8 cellular contexts compared by ENCODE assay signal in the genomic region with DNA sequence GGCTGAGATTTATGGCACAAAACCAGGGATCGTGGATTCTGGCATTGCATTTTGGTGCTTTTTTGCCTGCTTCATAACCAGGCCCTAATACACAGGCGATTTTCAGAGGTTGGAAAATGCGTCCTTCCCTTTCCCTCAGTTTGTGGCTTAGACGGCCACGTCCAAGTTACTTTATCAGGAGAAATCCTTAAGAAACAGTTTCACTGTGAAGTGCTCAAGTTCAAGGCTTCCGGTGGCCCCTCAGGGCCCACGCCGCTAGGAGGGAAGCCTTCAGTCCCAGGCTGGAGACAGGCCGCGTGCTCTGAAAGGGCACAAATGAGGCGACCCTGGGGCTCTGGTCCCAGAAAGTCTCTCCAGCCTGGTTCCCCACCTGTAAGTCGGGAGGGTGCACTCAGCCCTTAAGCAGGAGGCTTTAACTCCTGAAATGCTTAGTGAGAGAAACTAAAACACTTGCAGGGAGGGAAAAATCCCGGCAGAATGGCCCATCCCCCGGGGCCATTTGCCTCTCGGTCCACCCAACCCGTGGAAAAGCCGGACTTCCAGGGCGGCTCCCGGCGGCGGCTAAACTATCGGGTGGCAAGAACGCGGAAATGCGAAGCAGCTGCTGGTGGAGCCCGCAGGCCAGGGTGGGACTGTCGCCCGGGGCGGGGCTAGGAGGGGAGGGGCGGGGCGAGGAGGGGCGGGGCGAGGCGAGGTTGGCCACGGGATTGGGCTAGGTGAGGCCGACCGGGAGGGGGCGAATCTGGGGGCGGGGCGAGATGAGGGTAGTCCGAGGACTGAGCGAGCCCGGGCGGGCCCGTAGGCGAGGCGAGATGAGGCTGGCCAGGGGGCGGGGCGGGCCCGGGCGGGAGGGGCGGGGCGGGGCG. TPM values are rescaled to one million over a fixed set of nuclear protein-coding genes. Genes with fewer than 3 reads are reported as not detected.
A peak's percentile ranks its signal among the peaks of the same experiment; 100 is the strongest.
DNase-seq lines count a peak whose midpoint lies in the region; ATAC-seq and TF ChIP-seq lines count a peak whose summit lies in the region.

No MANE protein-coding gene starts in this region.

- POLR2A ChIA-PET in CD8-positive, alpha-beta T cell (lab: Charles Lee) = interaction anchor here (0.6 to 2.8 kb wide), 10 partner anchors 9 to 342 kb away, joined by 3 to 22 read pairs (median 3); a partner anchor contains a TSS
- POLR2A ChIA-PET in activated CD4-positive, alpha-beta memory T cell treated with anti-CD3 and anti-CD28 coated beads for 36 hours (lab: Charles Lee) = interaction anchor here (0.8 to 2.3 kb wide), 3 partner anchors 11 to 189 kb away, joined by 4 to 14 read pairs (median 8); a partner anchor contains a TSS

- no peaks in the 10 kb centered on the region for H3K36me3 ChIP-seq in CD8-positive, alpha-beta T cell (ENCODE audit: insufficient read depth, low read length)
- H3K36me3 ChIP-seq in duodenal mucosa (ENCODE audit: control insufficient read depth in 1 of 2, insufficient read depth in 2 of 2, low read length in 2 of 2) (no peaks in the 10 kb centered on the region), lower lobe of right lung (no peaks in the 10 kb centered on the region)

- CTCF ChIA-PET in CD8-positive, alpha-beta T cell (lab: Charles Lee) = interaction anchor here (0.5 to 2.5 kb wide), 2 partner anchors 23 to 26 kb away, joined by 3 to 18 read pairs; a partner anchor contains a TSS
- CTCF ChIA-PET in activated CD4-positive, alpha-beta memory T cell treated with anti-CD3 and anti-CD28 coated beads for 36 hours (lab: Charles Lee) = interaction anchor here (1.3 to 1.5 kb wide), 2 partner anchors 22 to 428 kb away, joined by 4 to 12 read pairs; a partner anchor contains a TSS

- peaks cover 18% of the 10 kb centered on the region for H3K4me1 ChIP-seq in CD8-positive, alpha-beta T cell (ENCODE audit: insufficient read depth, low read length)
- H3K4me1 ChIP-seq in duodenal mucosa (ENCODE audit: control insufficient read depth in 1 of 2, insufficient read depth in 2 of 2, low read length in 2 of 2) = peaks cover 14 to 22% of the 10 kb centered on the region in 2 donors
- peaks cover 20% of the 10 kb centered on the region for H3K4me1 ChIP-seq in lower lobe of right lung

- H3K27ac ChIP-seq in CD8-positive, alpha-beta T cell (ENCODE audit: low read depth, low read length) = peak overlapping the region; percentile 68
- peak overlapping the region; percentile 65 for H3K27ac ChIP-seq in duodenal mucosa (ENCODE audit: low read depth, low read length)
- H3K27ac ChIP-seq in lower lobe of right lung = peak overlapping the region; percentile 95

- no peaks in the 10 kb centered on the region for H3K9me3 ChIP-seq in CD8-positive, alpha-beta T cell (ENCODE audit: low read length)
- H3K9me3 ChIP-seq in duodenal mucosa (ENCODE audit: control insufficient read depth in 1 of 2, low read length in 2 of 2) (no peaks in the 10 kb centered on the region), lower lobe of right lung (no peaks in the 10 kb centered on the region)

- H3K36me3 Mint-ChIP-seq in CD8-positive, alpha-beta T cell = no peaks in the 10 kb centered on the region
- no peaks in the 10 kb centered on the region for H3K36me3 Mint-ChIP-seq in activated CD4-positive, alpha-beta memory T cell treated with anti-CD3 and anti-CD28 coated beads for 36 hours

- H3K27me3 ChIP-seq in CD8-positive, alpha-beta T cell (ENCODE audit: insufficient read depth, low read length) = no peaks in the 10 kb centered on the region
- no peaks in the 10 kb centered on the region for H3K27me3 ChIP-seq in duodenal mucosa (ENCODE audit: control insufficient read depth in 1 of 2, insufficient read depth in 2 of 2, low read length in 2 of 2)
- H3K27me3 ChIP-seq in lower lobe of right lung (ENCODE audit: low read depth) = no peaks in the 10 kb centered on the region

- no peak for TF ChIP-seq CTCF in CD8-positive, alpha-beta T cell (IDR thresholded peaks at IDR 0.05)
- no peak for TF ChIP-seq CTCF in lower lobe of right lung (IDR thresholded peaks at IDR 0.05)

- no peaks in the 10 kb centered on the region for H3K9me3 Mint-ChIP-seq in CD8-positive, alpha-beta T cell
- no peaks in the 10 kb centered on the region for H3K9me3 Mint-ChIP-seq in activated CD4-positive, alpha-beta memory T cell treated with anti-CD3 and anti-CD28 coated beads for 36 hours

- peak; percentile 96 to 99 (median 98) for DNase-seq in CD8-positive, alpha-beta T cell
- DNase-seq in NCI-H774 (lab: John Stamatoyannopoulos, UW) = peak; percentile 88
- peak; percentile 99 for DNase-seq in activated CD4-positive, alpha-beta memory T cell treated with anti-CD3 and anti-CD28 coated beads for 36 hours
- DNase-seq in lower lobe of right lung = peak; percentile 99
- DNase-seq in stimulated activated CD4-positive, alpha-beta T cell treated with anti-CD3 and anti-CD28 coated beads, TNF-alpha, amount 100 ng/mL, for 1 hour (ENCODE audit: low read depth in 3 of 3, low spot score in 1 of 3) = peak; percentile 98

- H3K4me3 Mint-ChIP-seq in CD8-positive, alpha-beta T cell = peak overlapping the region; percentile 80
- peak overlapping the region; percentile 77 for H3K4me3 Mint-ChIP-seq in activated CD4-positive, alpha-beta memory T cell treated with anti-CD3 and anti-CD28 coated beads for 36 hours

- H3K4me1 Mint-ChIP-seq in CD8-positive, alpha-beta T cell (ENCODE audit: low read depth) = peaks cover 18% of the 10 kb centered on the region
- peaks cover 16% of the 10 kb centered on the region for H3K4me1 Mint-ChIP-seq in activated CD4-positive, alpha-beta memory T cell treated with anti-CD3 and anti-CD28 coated beads for 36 hours (ENCODE audit: low read depth)

- peak overlapping the region; percentile 65 for H3K9ac ChIP-seq in duodenal mucosa (ENCODE audit: low read depth in 1 of 2, low read length in 2 of 2)

- peak overlapping the region; percentile 85 for H3K27ac Mint-ChIP-seq in CD8-positive, alpha-beta T cell
- H3K27ac Mint-ChIP-seq in activated CD4-positive, alpha-beta memory T cell treated with anti-CD3 and anti-CD28 coated beads for 36 hours = peak overlapping the region; percentile 74

- peak; percentile 91 for ATAC-seq in CD8-positive, alpha-beta T cell
- ATAC-seq in GM19455 (IDR thresholded peaks at IDR 0.05; ENCODE audit: unreplicated experiment) (peak; percentile 59), HG03575 (IDR thresholded peaks at IDR 0.05; ENCODE audit: extremely low read depth, insufficient number of reproducible peaks, low FRiP score, unreplicated experiment) (peak; percentile 13), lower lobe of right lung (peak; percentile 91 to 96)

- no peaks in the 10 kb centered on the region for H3K27me3 Mint-ChIP-seq in CD8-positive, alpha-beta T cell (ENCODE audit: low read depth)
- H3K27me3 Mint-ChIP-seq in activated CD4-positive, alpha-beta memory T cell treated with anti-CD3 and anti-CD28 coated beads for 36 hours = no peaks in the 10 kb centered on the region

- peak overlapping the region; percentile 57 for H3K4me3 ChIP-seq in CD8-positive, alpha-beta T cell (ENCODE audit: low read depth, low read length)
- peak overlapping the region; percentile 77 to 83 for H3K4me3 ChIP-seq in duodenal mucosa (ENCODE audit: low read depth in 1 of 2, low read length in 2 of 2)
- H3K4me3 ChIP-seq in lower lobe of right lung = peak overlapping the region; percentile 60

- intact Hi-C loops in CD8-positive, alpha-beta T cell (cut with DNase I, micrococcal nuclease) = loop anchor here (1.0 to 10.0 kb wide), 12 partner anchors 24 to 1730 kb away; a partner anchor contains a TSS
- intact Hi-C loops in activated CD4-positive, alpha-beta memory T cell treated with anti-CD3 and anti-CD28 coated beads for 36 hours (cut with micrococcal nuclease) = loop anchor here (1.0 to 10.0 kb wide), 6 partner anchors 22 to 598 kb away; a partner anchor contains a TSS
- intact Hi-C loops in lower lobe of right lung (cut with DNase I) = no loop called here

RNA-seq across cellular contexts. Expression of a gene that starts 0.6 kb away (rescaled TPM):
- total RNA-seq in CD8-positive, alpha-beta T cell = 1 to 10 TPM; 4.8 to 5.5 TPM
- total RNA-seq in activated CD4-positive, alpha-beta memory T cell treated with anti-CD3 and anti-CD28 coated beads for 36 hours = 10 to 100 TPM; 14.4 to 15.9 TPM
- total RNA-seq in lower lobe of right lung = 23.8 TPM

Comparison
In these comparisons a context has a peak if more than half of its experiments do, and no peak if none do; other contexts are left out.
1. Peak in every context shown above with its lines: DNase-seq, ATAC-seq, H3K4me3 ChIP-seq and H3K27ac ChIP-seq.
2. ATAC-seq: peak in every context shown above with its lines; median percentile 94 in lower lobe of right lung; 91 in CD8-positive, alpha-beta T cell; 59 in GM19455; 13 in HG03575.